ENCODE assay signal across 1 cellular context in genomic region chr16:31111881-31112466, GRCh38.
TF ChIP-seq lines count a peak whose summit lies in the region.

No MANE protein-coding gene starts in this region.

TF ChIP-seq in IMR-90, 13 proteins besides CTCF, POLR2A, EP300 and RAD21:
- no peak for TF ChIP-seq CHD1 (IDR thresholded peaks at IDR 0.05; ENCODE audit: low read depth, low read length)
- no peak for TF ChIP-seq USF2 (IDR thresholded peaks at IDR 0.05; ENCODE audit: low read depth, low read length)
- no peak for TF ChIP-seq RFX5 (IDR thresholded peaks at IDR 0.05; ENCODE audit: low read depth, low read length)
- TF ChIP-seq MXI1 (IDR thresholded peaks at IDR 0.05; ENCODE audit: borderline replicate concordance, low read depth, low read length): no peak
- no peak for TF ChIP-seq BHLHE40 (IDR thresholded peaks at IDR 0.05; ENCODE audit: low read depth, low read length)
- TF ChIP-seq, protein P1, sequence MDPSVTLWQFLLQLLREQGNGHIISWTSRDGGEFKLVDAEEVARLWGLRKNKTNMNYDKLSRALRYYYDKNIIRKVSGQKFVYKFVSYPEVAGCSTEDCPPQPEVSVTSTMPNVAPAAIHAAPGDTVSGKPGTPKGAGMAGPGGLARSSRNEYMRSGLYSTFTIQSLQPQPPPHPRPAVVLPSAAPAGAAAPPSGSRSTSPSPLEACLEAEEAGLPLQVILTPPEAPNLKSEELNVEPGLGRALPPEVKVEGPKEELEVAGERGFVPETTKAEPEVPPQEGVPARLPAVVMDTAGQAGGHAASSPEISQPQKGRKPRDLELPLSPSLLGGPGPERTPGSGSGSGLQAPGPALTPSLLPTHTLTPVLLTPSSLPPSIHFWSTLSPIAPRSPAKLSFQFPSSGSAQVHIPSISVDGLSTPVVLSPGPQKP (IDR thresholded peaks at IDR 0.05; ENCODE audit: borderline replicate concordance, low read depth, low read length): no peak
- no peak for TF ChIP-seq CEBPB (IDR thresholded peaks at IDR 0.05; ENCODE audit: low read depth, low read length)
- TF ChIP-seq MAZ (IDR thresholded peaks at IDR 0.05; ENCODE audit: borderline replicate concordance, low read depth, low read length): no peak
- no peak for TF ChIP-seq SMC3 (IDR thresholded peaks at IDR 0.05; ENCODE audit: low read depth, low read length)
- no peak for TF ChIP-seq FOS (IDR thresholded peaks at IDR 0.05; ENCODE audit: low read depth, low read length)
- no peak for TF ChIP-seq NFE2L2 (IDR thresholded peaks at IDR 0.05; ENCODE audit: low read depth, low read length)
- TF ChIP-seq MAFK (IDR thresholded peaks at IDR 0.05; ENCODE audit: low read depth, low read length): no peak
- TF ChIP-seq RCOR1 (IDR thresholded peaks at IDR 0.05; ENCODE audit: insufficient replicate concordance, low read length): no peak
